ENCODE assay signal across 8 cellular contexts in the genomic region with DNA sequence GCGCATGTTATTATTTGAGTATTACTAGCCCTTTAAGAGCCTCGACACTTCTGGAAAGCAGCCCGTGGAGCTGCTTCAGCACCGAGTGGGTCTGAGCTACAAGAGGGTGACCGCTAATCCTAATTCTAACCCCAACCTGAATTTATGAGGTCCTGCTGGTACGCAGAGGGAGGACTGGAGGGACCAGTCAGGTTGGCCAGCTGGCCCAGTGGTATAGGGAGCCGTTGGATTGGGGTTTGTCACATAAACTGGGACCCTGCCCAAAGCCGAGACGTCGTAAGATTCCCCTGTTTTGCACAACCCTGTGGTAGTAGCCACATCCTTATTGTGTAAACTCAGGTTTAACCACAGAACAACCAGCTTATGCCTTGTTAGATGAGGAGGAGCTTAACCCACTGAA.
DNase-seq lines count a peak whose midpoint lies in the region; ATAC-seq and TF ChIP-seq lines count a peak whose summit lies in the region.

No MANE protein-coding gene starts in this region.

- H3K4me3 ChIP-seq in WI38 (ENCODE audit: low read depth, low read length): peak overlapping the region; percentile 13

- DNase-seq in CD14-positive monocyte (ENCODE audit: low spot score): peak; percentile 65
- DNase-seq in HT1080 (ENCODE audit: low read depth): peak; percentile 34
- DNase-seq in left colon: peak; percentile 33 to 52
- DNase-seq in NCI-H446 (lab: John Stamatoyannopoulos, UW): no peak
- DNase-seq in hippocampal formation (lab: John Stamatoyannopoulos, UW): no peak
- no peak for DNase-seq in ureter (ENCODE audit: low spot score)

- H3K27ac Mint-ChIP-seq in CD14-positive monocyte: peak overlapping the region; percentile 73 to 94 (median 87)

- peaks cover 75% of the 10 kb centered on the region for H3K4me1 Mint-ChIP-seq in CD14-positive monocyte

- peaks cover 0 to 3% (median 0%) of the 10 kb centered on the region in 7 donors for H3K9me3 Mint-ChIP-seq in CD14-positive monocyte

- ATAC-seq in left colon (peak; percentile 17), HG03354 (IDR thresholded peaks at IDR 0.05; ENCODE audit: poor library complexity, severe bottlenecking, unreplicated experiment) (no peak)

- intact Hi-C loops in CD14-positive monocyte (cut with micrococcal nuclease): loop anchor here in 1 of 2 donors (10.0 kb wide), 1 partner anchor 172 kb away; no protein-coding TSS in a partner anchor
- intact Hi-C loops in left colon (cut with DNase I, micrococcal nuclease): no loop called here

- peaks cover 0 to 10% of the 10 kb centered on the region in 2 donors for H3K36me3 Mint-ChIP-seq in CD14-positive monocyte

- TF ChIP-seq CTCF in CD14-positive monocyte (IDR thresholded peaks at IDR 0.05) (no peak), WI38 (IDR thresholded peaks at IDR 0.05; ENCODE audit: low read depth, low read length) (no peak)

- peak overlapping the region; percentile 75 to 91 for H3K4me3 Mint-ChIP-seq in CD14-positive monocyte

- peaks cover 9 to 17% (median 11%) of the 10 kb centered on the region in 3 donors for H3K27me3 Mint-ChIP-seq in CD14-positive monocyte (ENCODE audit: low read depth in 3 of 3)

Comparison
In these comparisons a context has a peak if more than half of its experiments do, and no peak if none do; other contexts are left out.
1. DNase-seq: peak in CD14-positive monocyte (single experiment), HT1080 (single experiment) and left colon (2 of 2); none in NCI-H446 (0 of 2), hippocampal formation (0 of 2) and ureter (single experiment).